ENCODE assay signal across 24 cellular contexts in genomic region chr15:66675456-66675855, GRCh38. TPM values are rescaled to one million over a fixed set of nuclear protein-coding genes. Genes with fewer than 3 reads are reported as not detected.
A peak's percentile ranks its signal among the peaks of the same experiment; 100 is the strongest.
DNase-seq lines count a peak whose midpoint lies in the region; ATAC-seq and TF ChIP-seq lines count a peak whose summit lies in the region.
"Had no signal": no experiment of that assay in that cellular context is flagged by ENCODE, and none has a peak within 500 bp of the region (broad histone marks: within the 10 kb centered on the region; RNA-seq: fewer than 3 reads in every experiment).

No MANE protein-coding gene starts in this region.

- H2AK5ac ChIP-seq in IMR-90 (ENCODE audit: low read depth, low read length): no peak overlapping the region

- CTCF ChIA-PET in SK-N-SH (lab: Yijun Ruan, JAX) (no interaction called here), IMR-90 (lab: Yijun Ruan, JAX) (no interaction called here)

- H3K23ac ChIP-seq in IMR-90 (ENCODE audit: low read depth, low read length): no peak overlapping the region

- no peak overlapping the region for H2BK120ac ChIP-seq in IMR-90 (ENCODE audit: low read depth, low read length)

- TF ChIP-seq POLR2A in IMR-90 (IDR thresholded peaks at IDR 0.05; ENCODE audit: low read depth, low read length): no peak

- BruUV-seq in IMR-90 (replicated peaks; lab: Mats Ljungman, UMichigan): no TSS peak

- H2BK5ac ChIP-seq in IMR-90 (ENCODE audit: low read depth, low read length, poor library complexity, severe bottlenecking): no peak overlapping the region

- TF ChIP-seq EP300 in SK-N-SH (IDR thresholded peaks at IDR 0.05; ENCODE audit: borderline replicate concordance in 1 of 2, low read depth in 1 of 2, low read length in 1 of 2): no peak

- H3K14ac ChIP-seq in IMR-90 (replicated peaks; ENCODE audit: low read depth, low read length): no peak overlapping the region

- no peaks in the 10 kb centered on the region for H3K79me2 ChIP-seq in SK-N-SH (ENCODE audit: insufficient read depth)

- H3K9me1 ChIP-seq in IMR-90 (ENCODE audit: insufficient read depth, low read length): no peaks in the 10 kb centered on the region

- DNase-seq in SK-N-SH (no peak), IMR-90 (no peak), HAP-1 (ENCODE audit: low spot score in 2 of 2) (no peak), DMS153 treated with DMSO at 0.1 percent for 48 hours (lab: John Stamatoyannopoulos, UW; ENCODE audit: unreplicated experiment) (no peak)
- DNase-seq: activated T-cell treated with anti-CD3 and anti-CD28 coated beads for 4 hours; DMS 273 treated with DMSO at 0.1 percent for 48 hours; effector memory CD4-positive, alpha-beta T cell; H9; left ventricle myocardium superior; MG63; NCI-H187 treated with DMSO at 0.1 percent for 48 hours; NK-92 treated with Interleukin-12 subunit alpha and Interleukin-12 subunit beta, amount 100 ng/mL, for 24 hours; ovary; stimulated activated naive CD8-positive, alpha-beta T cell treated with anti-CD3 and anti-CD28 coated beads, Interleukin-15, amount 100 ng/mL, for 72 hours had no signal

- no peak overlapping the region for H4K5ac ChIP-seq in IMR-90 (ENCODE audit: low read depth, low read length)

- H3K27ac Mint-ChIP-seq in dendritic cell treated with granulocyte-macrophage colony-stimulating factor and Interleukin-4, amounts not matched to agents 40 ng/mL and 50 ng/mL, for 4 days: peak overlapping the region; percentile 67
- H3K27ac Mint-ChIP-seq: type B pancreatic cell had no signal

- no peak overlapping the region for H3K4ac ChIP-seq in IMR-90 (ENCODE audit: low read depth, low read length)

- no peak for TF ChIP-seq RAD21 in SK-N-SH (IDR thresholded peaks at IDR 0.05; ENCODE audit: low read length)
- TF ChIP-seq RAD21 in IMR-90 (IDR thresholded peaks at IDR 0.05; ENCODE audit: low read length): no peak

- 97% methylated on average over 1 of the region's 1 CpG for WGBS in SK-N-SH (ENCODE audit: low lambda C conversion rate)
- no CpG with 5 or more reads among the region's 1 CpG for WGBS in IMR-90 (ENCODE audit: extremely low coverage in 2 of 2, insufficient read length in 1 of 2), 2 experiments

- no peak overlapping the region for H3K4me3 Mint-ChIP-seq in dendritic cell treated with granulocyte-macrophage colony-stimulating factor and Interleukin-4, amounts not matched to agents 40 ng/mL and 50 ng/mL, for 4 days
- H3K4me3 Mint-ChIP-seq: H9; stimulated activated naive CD8-positive, alpha-beta T cell treated with anti-CD3 and anti-CD28 coated beads, Interleukin-15, amount 100 ng/mL, for 72 hours; type B pancreatic cell had no signal

- no peak overlapping the region for H2BK15ac ChIP-seq in IMR-90 (ENCODE audit: low read depth, low read length)

- H3K4me1 ChIP-seq in SK-N-SH (ENCODE audit: control insufficient read depth in 1 of 2, insufficient read depth in 2 of 2, low read depth in 1 of 2, low read length in 1 of 2) (peaks cover 7 to 20% of the 10 kb centered on the region in 2 experiments; a peak in 3 of 4 replicates), IMR-90 (ENCODE audit: control insufficient read depth, insufficient read depth, low read length) (peaks cover 10% of the 10 kb centered on the region), neutrophil (ENCODE audit: control insufficient read depth in 1 of 2, insufficient read depth in 1 of 2, low read depth in 1 of 2, low read length in 1 of 2) (peaks cover 20 to 47% of the 10 kb centered on the region in 2 experiments), HAP-1 (no peaks in the 10 kb centered on the region; the same call in 1 of the 2 replicates)
- H3K4me1 ChIP-seq: ascending aorta had no signal

- no peaks in the 10 kb centered on the region for H3K9me3 Mint-ChIP-seq in dendritic cell treated with granulocyte-macrophage colony-stimulating factor and Interleukin-4, amounts not matched to agents 40 ng/mL and 50 ng/mL, for 4 days
- H3K9me3 Mint-ChIP-seq: H9; stimulated activated naive CD8-positive, alpha-beta T cell treated with anti-CD3 and anti-CD28 coated beads, Interleukin-15, amount 100 ng/mL, for 72 hours; type B pancreatic cell had no signal

- intact Hi-C loops in IMR-90 (cut with micrococcal nuclease): no loop called here
- intact Hi-C loops in dendritic cell treated with granulocyte-macrophage colony-stimulating factor and Interleukin-4, amounts not matched to agents 40 ng/mL and 50 ng/mL, for 4 days (cut with micrococcal nuclease): no loop called here

- H3K27me3 Mint-ChIP-seq in dendritic cell treated with granulocyte-macrophage colony-stimulating factor and Interleukin-4, amounts not matched to agents 40 ng/mL and 50 ng/mL, for 4 days: peaks cover 2% of the 10 kb centered on the region
- H3K27me3 Mint-ChIP-seq: stimulated activated naive CD8-positive, alpha-beta T cell treated with anti-CD3 and anti-CD28 coated beads, Interleukin-15, amount 100 ng/mL, for 72 hours; type B pancreatic cell had no signal

- no peaks in the 10 kb centered on the region for H3K36me3 Mint-ChIP-seq in dendritic cell treated with granulocyte-macrophage colony-stimulating factor and Interleukin-4, amounts not matched to agents 40 ng/mL and 50 ng/mL, for 4 days (ENCODE audit: low read depth)
- H3K36me3 Mint-ChIP-seq: type B pancreatic cell had no signal

- H3K9ac ChIP-seq in SK-N-SH: no peak overlapping the region
- H3K9ac ChIP-seq in IMR-90 (ENCODE audit: low read depth, low read length): no peak overlapping the region

- H3K4me3 ChIP-seq in SK-N-SH (ENCODE audit: low read depth in 2 of 2, low read length in 1 of 2): no peak overlapping the region
- no peak overlapping the region for H3K4me3 ChIP-seq in IMR-90 (ENCODE audit: insufficient read depth, low read depth, low read length)
- no peak overlapping the region for H3K4me3 ChIP-seq in neutrophil (ENCODE audit: low read depth in 1 of 2, low read length in 1 of 2)
- H3K4me3 ChIP-seq in HAP-1: no peak overlapping the region
- H3K4me3 ChIP-seq: ascending aorta, GM12878, MG63, ovary had no signal

- H3K27me3 ChIP-seq in SK-N-SH (ENCODE audit: insufficient read depth) (no peaks in the 10 kb centered on the region), IMR-90 (ENCODE audit: control insufficient read depth, insufficient read depth, low read length) (no peaks in the 10 kb centered on the region), neutrophil (no peaks in the 10 kb centered on the region), HAP-1 (ENCODE audit: low read depth) (no peaks in the 10 kb centered on the region)
- H3K27me3 ChIP-seq: ascending aorta, MG63, ovary had no signal

- peaks cover 29% of the 10 kb centered on the region for H3K4me1 Mint-ChIP-seq in dendritic cell treated with granulocyte-macrophage colony-stimulating factor and Interleukin-4, amounts not matched to agents 40 ng/mL and 50 ng/mL, for 4 days (ENCODE audit: low read depth)

- ATAC-seq in SK-N-SH treated with all-trans-retinoic acid at 6 μM for 48 hours: no peak
- ATAC-seq in IMR-90 (ENCODE audit: low read depth): no peak
- ATAC-seq in HG03139 (IDR thresholded peaks at IDR 0.05; ENCODE audit: unreplicated experiment): no peak
- ATAC-seq: GM12878; left ventricle myocardium superior; sciatic nerve; stimulated activated naive CD8-positive, alpha-beta T cell treated with anti-CD3 and anti-CD28 coated beads, Interleukin-15, amount 100 ng/mL, for 72 hours had no signal

- H2AFZ ChIP-seq in SK-N-SH (ENCODE audit: low read depth) (0 out of 2 replicates have a peak overlapping the region, but pooled peaks have one; percentile 41), IMR-90 (replicated peaks; ENCODE audit: low read length, poor library complexity) (peak overlapping the region; percentile 73)

- POLR2A ChIA-PET in SK-N-SH (lab: Yijun Ruan, JAX) (no interaction called here), IMR-90 (lab: Charles Lee; ENCODE audit: unreplicated experiment) (no interaction called here)

- dilution Hi-C loops in IMR-90 (cut with HindIII; ENCODE audit: low sequenced_read_pairs, unreplicated experiment): no loop called here

- no peaks in the 10 kb centered on the region for H3K79me1 ChIP-seq in IMR-90 (ENCODE audit: low read depth in 1 of 2, low read length in 2 of 2)

- no peak for TF ChIP-seq CTCF in SK-N-SH (IDR thresholded peaks at IDR 0.05)
- no peak for TF ChIP-seq CTCF in IMR-90 (conservative IDR thresholded peaks at IDR 0.05; ENCODE audit: low read depth, low read length)
- no peak for TF ChIP-seq CTCF in neutrophil (IDR thresholded peaks at IDR 0.05)

- H3K27ac ChIP-seq in SK-N-SH (ENCODE audit: low read depth in 2 of 2, low read length in 1 of 2): no peak overlapping the region
- H3K27ac ChIP-seq in IMR-90 (ENCODE audit: insufficient read depth, low read length): no peak overlapping the region
- H3K27ac ChIP-seq in neutrophil: peak overlapping the region; percentile 9
- H3K27ac ChIP-seq: ascending aorta, C4-2B, ovary, RWPE1 had no signal

- no peaks in the 10 kb centered on the region for H3K9me2 ChIP-seq in SK-N-SH

- H4K91ac ChIP-seq in IMR-90 (ENCODE audit: insufficient read depth, low read depth, low read length): peak overlapping the region; percentile 15

- H3K36me3 ChIP-seq in SK-N-SH (replicated peaks in 1 of 2; ENCODE audit: control insufficient read depth in 1 of 2, insufficient read depth in 2 of 2, low read length in 1 of 2) (no peaks in the 10 kb centered on the region), IMR-90 (ENCODE audit: control insufficient read depth, insufficient read depth, low read length) (no peaks in the 10 kb centered on the region), neutrophil (no peaks in the 10 kb centered on the region), HAP-1 (replicated peaks) (no peaks in the 10 kb centered on the region)
- H3K36me3 ChIP-seq: ascending aorta, MG63, ovary had no signal

- no peak overlapping the region for H4K8ac ChIP-seq in IMR-90 (ENCODE audit: low read depth in 2 of 2, low read length in 2 of 2)

- H2BK20ac ChIP-seq in IMR-90 (ENCODE audit: low read depth, low read length): no peak overlapping the region

- H3K18ac ChIP-seq in IMR-90 (ENCODE audit: low read depth, low read length): no peak overlapping the region

- no peak overlapping the region for H3K56ac ChIP-seq in IMR-90 (ENCODE audit: extremely low read depth, insufficient read depth, low read length)

- H3K4me2 ChIP-seq in SK-N-SH: no peak overlapping the region
- no peak overlapping the region for H3K4me2 ChIP-seq in IMR-90 (ENCODE audit: low read depth, low read length)

- H3K9me3 ChIP-seq in SK-N-SH: no peaks in the 10 kb centered on the region
- H3K9me3 ChIP-seq in IMR-90 (ENCODE audit: control insufficient read depth, insufficient read depth, low read length): peaks cover 2% of the 10 kb centered on the region; the same call in 1 of the 2 replicates
- H3K9me3 ChIP-seq in neutrophil: no peaks in the 10 kb centered on the region
- no peaks in the 10 kb centered on the region for H3K9me3 ChIP-seq in HAP-1
- H3K9me3 ChIP-seq: ascending aorta, MG63, ovary had no signal

- H2AK9ac ChIP-seq in IMR-90 (replicated peaks; ENCODE audit: low read depth, low read length, poor library complexity): no peak overlapping the region

- in situ Hi-C loops in IMR-90 (cut with MboI; ENCODE audit: low sequenced_read_pairs): no loop called here
- in situ Hi-C loops in HAP-1 (cut with MboI; ENCODE audit: low sequenced_read_pairs): no loop called here

- no peaks in the 10 kb centered on the region for H3F3A ChIP-seq in SK-N-SH (replicated peaks; ENCODE audit: insufficient read depth)

- no peaks in the 10 kb centered on the region for H4K20me1 ChIP-seq in SK-N-SH (ENCODE audit: insufficient read depth)
- no peaks in the 10 kb centered on the region for H4K20me1 ChIP-seq in IMR-90 (ENCODE audit: insufficient read depth, low read length)

RNA-seq across cellular contexts. Expression of gene SMAD6, which starts 26.6 kb away (rescaled TPM):
- 3.8 and 4.5 TPM in 2 replicates for polyA plus RNA-seq in SK-N-SH (2012; rRNA removed)
- 2.1 and 3.6 TPM in 2 replicates for polyA plus RNA-seq in SK-N-SH (2012; cell fraction: cytosol; rRNA removed)
- polyA plus RNA-seq in SK-N-SH (2012; cell fraction: nucleus; rRNA removed): 16.1 and 18.7 TPM in 2 replicates
- total RNA-seq in IMR-90 (2012; rRNA removed): 3.6 and 4.8 TPM in 2 replicates
- polyA plus RNA-seq in IMR-90 (2012; rRNA removed): 8.5 and 13.6 TPM in 2 replicates
- polyA plus RNA-seq in IMR-90 (2012; cell fraction: cytosol; rRNA removed): 4.7 and 9.3 TPM in 2 replicates
- polyA plus RNA-seq in IMR-90 (2012; cell fraction: nucleus; rRNA removed; ENCODE audit: low replicate concordance): 17.3 and 42.6 TPM in 2 replicates
